9 cellular contexts compared by ENCODE assay signal in genomic region chr11:104897891-104898684, GRCh38. TPM values are rescaled to one million over a fixed set of nuclear protein-coding genes. Genes with fewer than 3 reads are reported as not detected.
A peak's percentile ranks its signal among the peaks of the same experiment; 100 is the strongest.
DNase-seq lines count a peak whose midpoint lies in the region; ATAC-seq and TF ChIP-seq lines count a peak whose summit lies in the region.
"Had no signal": no experiment of that assay in that cellular context is flagged by ENCODE, and none has a peak within 500 bp of the region (broad histone marks: within the 10 kb centered on the region; RNA-seq: fewer than 3 reads in every experiment).

TSS of gene CASP12 (minus strand) at chr11:104898460.

- H3K9me2 ChIP-seq in Loucy (replicated peaks; ENCODE audit: low read depth, low read length): no peaks in the 10 kb centered on the region

- 33 to 56% (median 50%) methylated on average over 9 of the region's 9 CpGs for WGBS in spleen, 5 donors

- no peak within 1 kb of the TSS for H3K4me2 ChIP-seq in Loucy (ENCODE audit: low read depth, low read length, poor library complexity, severe bottlenecking)

- intact Hi-C loops in spleen (cut with DNase I; ENCODE audit: low total_unique reads): no loop called here

- H3K27me3 ChIP-seq in Loucy (ENCODE audit: insufficient read depth, low read length, poor library complexity, severe bottlenecking) (no peaks in the 10 kb centered on the region), spleen (replicated peaks in 1 of 7) (no peaks in the 10 kb centered on the region)

- no peak for TF ChIP-seq POLR2A in spleen (IDR thresholded peaks at IDR 0.05)

- H3K4me3 ChIP-seq in Loucy (ENCODE audit: low read length, poor library complexity, severe bottlenecking) (no peak within 1 kb of the TSS), fibroblast of villous mesenchyme (ENCODE audit: low read depth, low read length) (no peak within 1 kb of the TSS), spleen (peak within 1 kb of the TSS in 2 of 8 donors; percentile 30 to 34)

- peak within 1 kb of the TSS; percentile 32 to 83 (median 72) for H3K27ac ChIP-seq in spleen

- H3K9ac ChIP-seq in Loucy (ENCODE audit: low read depth, low read length, poor library complexity, severe bottlenecking): no peak within 1 kb of the TSS

- H3F3A ChIP-seq in Loucy (ENCODE audit: low read depth): no peaks in the 10 kb centered on the region

- H3K9me3 ChIP-seq in Loucy (ENCODE audit: insufficient read depth, low read depth, low read length): no peaks in the 10 kb centered on the region
- H3K9me3 ChIP-seq in spleen: no peaks in the 10 kb centered on the region

- peak; percentile 80 for ATAC-seq in GM19468 (IDR thresholded peaks at IDR 0.05; ENCODE audit: extremely low read depth, unreplicated experiment)

- H3K36me3 ChIP-seq in Loucy (ENCODE audit: insufficient read depth, low read length) (no peaks in the 10 kb centered on the region), spleen (peaks cover 0 to 6% (median 0%) of the 10 kb centered on the region in 6 donors)

- peak; percentile 33 for DNase-seq in fibroblast of villous mesenchyme (ENCODE audit: low read depth)
- DNase-seq in spleen: no peak
- no peak for DNase-seq in NCI-H2029 (lab: John Stamatoyannopoulos, UW)
- no peak for DNase-seq in DMS153 treated with DMSO at 0.1 percent for 48 hours (lab: John Stamatoyannopoulos, UW; ENCODE audit: unreplicated experiment)
- no peak for DNase-seq in activated CD4-positive, alpha-beta T cell treated with anti-CD3 and anti-CD28 coated beads for 1 hour
- no peak for DNase-seq in NCI-H1092 treated with DMSO at 0.1 percent for 48 hours (lab: John Stamatoyannopoulos, UW)

- peak within 1 kb of the TSS; percentile 26; the same call in 1 of the 2 replicates for H2AFZ ChIP-seq in Loucy (ENCODE audit: low read length)

- H4K20me1 ChIP-seq in Loucy (ENCODE audit: insufficient read depth, low read length, poor library complexity, severe bottlenecking): no peaks in the 10 kb centered on the region

- H3K79me2 ChIP-seq in Loucy (ENCODE audit: insufficient read depth, low read length): no peaks in the 10 kb centered on the region

- H3K4me1 ChIP-seq in Loucy (ENCODE audit: insufficient read depth, low read length, poor library complexity, severe bottlenecking): peaks cover 8% of the 10 kb centered on the region
- peaks cover 0 to 33% (median 17%) of the 10 kb centered on the region in 6 donors for H3K4me1 ChIP-seq in spleen

- no peak for TF ChIP-seq CTCF in Loucy (conservative IDR thresholded peaks at IDR 0.05; ENCODE audit: low read length)
- no peak for TF ChIP-seq CTCF in fibroblast of villous mesenchyme (IDR thresholded peaks at IDR 0.05; ENCODE audit: insufficient read depth, low read depth, low read length)
- TF ChIP-seq CTCF in spleen (IDR thresholded peaks at IDR 0.05 in 8 of 11, conservative IDR thresholded peaks at IDR 0.05 in 3 of 11): peak in 1 of 11 experiments; percentile 11

RNA-seq across cellular contexts. Expression of gene CASP12, which starts in this region (rescaled TPM):
- total RNA-seq in fibroblast of villous mesenchyme (0.43 TPM in 1 of 2 replicates, not detected in the other), spleen (under 1 TPM in 3 of 7 donors, not detected in 4; 0.32 to 0.50 (median 0.46) TPM)
- under 1 TPM; 0.14 to 0.54 (median 0.20) TPM for polyA plus RNA-seq in spleen
- polyA plus RNA-seq: neural cell had no signal

Comparison
In these comparisons a context has a peak if more than half of its experiments do, and no peak if none do; other contexts are left out.
1. Peak in DNase-seq in fibroblast of villous mesenchyme; RNA of the gene not detected or under 1 TPM.